ENCODE assay signal across 18 cellular contexts in genomic region chr6:12359051-12359450, GRCh38.
A peak's percentile ranks its signal among the peaks of the same experiment; 100 is the strongest.
DNase-seq lines count a peak whose midpoint lies in the region; ATAC-seq, FAIRE-seq and TF ChIP-seq lines count a peak whose summit lies in the region.
"Had no signal": no experiment of that assay in that cellular context is flagged by ENCODE, and none has a peak within 500 bp of the region (broad histone marks: within the 10 kb centered on the region; RNA-seq: fewer than 3 reads in every experiment).

No MANE protein-coding gene starts in this region.

- RAD21 ChIA-PET in GM12878 (lab: Charles Lee; ENCODE audit: unreplicated experiment), result interaction anchor here (0.9 to 10.5 kb wide), 16 partner anchors 10 to 293 kb away, joined by 3 to 206 read pairs (median 10); partner anchors contain the start of gene EDN1

- no peaks in the 10 kb centered on the region for H3K9me2 ChIP-seq in DOHH2 (replicated peaks; ENCODE audit: control insufficient read depth, low read length)

- H3F3A ChIP-seq in DOHH2 (ENCODE audit: control insufficient read depth, insufficient read depth), result peaks cover 4% of the 10 kb centered on the region; the same call in 1 of the 2 replicates

- no peak for TF ChIP-seq EP300 in A549 (IDR thresholded peaks at IDR 0.05)
- no peak for TF ChIP-seq EP300 in GM12878 (IDR thresholded peaks at IDR 0.05; ENCODE audit: borderline replicate concordance in 1 of 2, control insufficient read depth in 1 of 2, low read depth in 2 of 2, low read length in 2 of 2)

- H3K36me3 ChIP-seq in DOHH2 (ENCODE audit: control insufficient read depth, low read length), result no peaks in the 10 kb centered on the region
- H3K36me3 ChIP-seq in GM12878 (ENCODE audit: control insufficient read depth in 2 of 2, insufficient read depth in 2 of 2, low read length in 1 of 2), result no peaks in the 10 kb centered on the region

- H3K4me2 ChIP-seq in A549 (no peak overlapping the region), DOHH2 (ENCODE audit: low read length) (0 out of 2 replicates have a peak overlapping the region, but pooled peaks have one; percentile 20), GM12878 (ENCODE audit: control insufficient read depth, insufficient read depth) (peak overlapping the region; percentile 14)

- CTCF ChIA-PET in A549 (lab: Yijun Ruan, JAX), result interaction anchor here (1.1 to 1.4 kb wide), 4 partner anchors 28 to 244 kb away, joined by 3 to 6 read pairs (median 3); no protein-coding TSS in a partner anchor
- CTCF ChIA-PET in GM12878 (lab: Yijun Ruan, JAX), result interaction anchor here (1.5 to 10.5 kb wide), 11 partner anchors 10 to 248 kb away, joined by 3 to 122 read pairs (median 11); partner anchors contain the start of gene EDN1

- WGBS in A549 (ENCODE audit: missing lambda C conversion rate), result 85% methylated on average over 3 of the region's 3 CpGs
- WGBS in GM12878 (ENCODE audit: insufficient coverage, insufficient replicate concordance, low lambda C conversion rate, missing lambda C conversion rate), result 80% methylated on average over 3 of the region's 3 CpGs

- no peaks in the 10 kb centered on the region for H3K27me3 ChIP-seq in DOHH2 (ENCODE audit: control insufficient read depth, low read length)
- no peaks in the 10 kb centered on the region for H3K27me3 ChIP-seq in GM12878 (replicated peaks in 1 of 2; ENCODE audit: control insufficient read depth in 2 of 2, insufficient read depth in 2 of 2, low read length in 1 of 2)

- TF ChIP-seq RAD21 in A549 (conservative IDR thresholded peaks at IDR 0.05 in 1 of 2, IDR thresholded peaks at IDR 0.05 in 1 of 2) (no peak), GM12878 (IDR thresholded peaks at IDR 0.05; ENCODE audit: insufficient read depth, low read depth, low read length) (no peak)

- intact Hi-C loops in GM12878 (cut with micrococcal nuclease; ENCODE audit: unreplicated experiment), result loop anchor here (5.0 to 10.0 kb wide), 5 partner anchors 123 to 647 kb away; no protein-coding TSS in a partner anchor

- H3K79me2 ChIP-seq in DOHH2 (ENCODE audit: control insufficient read depth, low read length) (no peaks in the 10 kb centered on the region), GM12878 (ENCODE audit: control insufficient read depth, insufficient read depth, low read length) (no peaks in the 10 kb centered on the region)

- no peak for TF ChIP-seq POLR2A in A549 (IDR thresholded peaks at IDR 0.05; ENCODE audit: low read length)
- no peak for TF ChIP-seq POLR2A in GM12878 (IDR thresholded peaks at IDR 0.05; ENCODE audit: low read depth, low read length)

- no peak overlapping the region for H3K9ac ChIP-seq in GM12878 (ENCODE audit: control insufficient read depth, insufficient read depth, low read length)

- H3K27ac ChIP-seq in A549 (peak overlapping the region; percentile 89 to 92; a peak in 5 of 6 replicates), DOHH2 (ENCODE audit: low read depth, low read length) (no peak overlapping the region), GM12878 (ENCODE audit: control insufficient read depth, insufficient read depth) (no peak overlapping the region)
- H3K27ac ChIP-seq: SK-N-MC had no signal

- H4K20me1 ChIP-seq in DOHH2 (ENCODE audit: control insufficient read depth, insufficient read depth, low read depth, low read length) (no peaks in the 10 kb centered on the region), GM12878 (ENCODE audit: control insufficient read depth, insufficient read depth) (no peaks in the 10 kb centered on the region)

- H3K4me3 ChIP-seq in A549, result no peak overlapping the region
- H3K4me3 ChIP-seq in DOHH2 (ENCODE audit: low read length), result no peak overlapping the region
- no peak overlapping the region for H3K4me3 ChIP-seq in GM12878
- H3K4me3 ChIP-seq: SK-N-MC had no signal

- no TSS peak for BruUV-seq in GM12878 (replicated peaks; lab: Mats Ljungman, UMichigan)

- ATAC-seq in A549, result no peak
- no peak for ATAC-seq in GM12878
- ATAC-seq in HG03432 (IDR thresholded peaks at IDR 0.05; ENCODE audit: unreplicated experiment), result no peak
- ATAC-seq in HG02885 (IDR thresholded peaks at IDR 0.05; ENCODE audit: poor library complexity, unreplicated experiment), result no peak
- ATAC-seq: T-cell had no signal

- POLR2A ChIA-PET in A549 (lab: Yijun Ruan, JAX), result interaction anchor here (0.6 kb wide), 1 partner anchor 68 kb away, joined by 4 read pairs; no protein-coding TSS in a partner anchor
- POLR2A ChIA-PET in GM12878 (lab: Charles Lee), result interaction anchor here (1.3 to 2.8 kb wide), 9 partner anchors 10 to 249 kb away, joined by 3 to 23 read pairs (median 7); partner anchors contain the start of gene EDN1

- no peak for TF ChIP-seq CTCF in A549 (IDR thresholded peaks at IDR 0.05)
- TF ChIP-seq CTCF in DOHH2 (IDR thresholded peaks at IDR 0.05; ENCODE audit: low read depth, low read length, poor library complexity, severe bottlenecking), result no peak
- TF ChIP-seq CTCF in GM12878 (IDR thresholded peaks at IDR 0.05 in 2 of 3, conservative IDR thresholded peaks at IDR 0.05 in 1 of 3; ENCODE audit: control insufficient read depth in 2 of 3, extremely low read depth in 1 of 3, insufficient read depth in 1 of 3, low read depth in 3 of 3, low read length in 3 of 3), result no peak

- SMC1A ChIA-PET in GM12878 (lab: Charles Lee; ENCODE audit: uncharacterized antibody, unreplicated experiment), result interaction anchor here (0.9 to 13.5 kb wide), 15 partner anchors 10 to 776 kb away, joined by 3 to 270 read pairs (median 6); partner anchors contain the start of gene EDN1

- no peak overlapping the region for H2AFZ ChIP-seq in GM12878 (ENCODE audit: control insufficient read depth, low read depth, low read length)

- DNase-seq in A549 (ENCODE audit: low read depth in 1 of 2, low spot score in 1 of 2) (no peak), MV-4-11 (lab: John Stamatoyannopoulos, UW) (peak; percentile 94), GM12878 (ENCODE audit: low read depth, low spot score) (no peak)
- no peak for DNase-seq in activated CD4-positive, alpha-beta T cell treated with anti-CD3 and anti-CD28 coated beads for 48 hours
- DNase-seq in activated CD4-positive, alpha-beta T cell treated with anti-CD3 and anti-CD28 coated beads, Interleukin-2, amount 50 U/mL, for 1 hour, result no peak
- DNase-seq: CD4-positive, alpha-beta memory T cell; DMS79 treated with DMSO at 0.1 percent for 48 hours; H7; Kasumi-1; NCI-H1417 treated with DMSO at 0.1 percent for 48 hours; NCI-H1930; NCI-H526 treated with DMSO at 0.1 percent for 48 hours; T-cell had no signal

- no peak for FAIRE-seq in A549 (lab: Jason Lieb, UNC)
- no peak for FAIRE-seq in GM12878 (lab: Jason Lieb, UNC)
- FAIRE-seq: G401.6 had no signal

- no peaks in the 10 kb centered on the region for H3K9me3 ChIP-seq in A549
- no peaks in the 10 kb centered on the region for H3K9me3 ChIP-seq in DOHH2 (ENCODE audit: control insufficient read depth, insufficient read depth, low read length)
- H3K9me3 ChIP-seq in GM12878 (replicated peaks; ENCODE audit: control insufficient read depth, insufficient read depth, low read length), result no peaks in the 10 kb centered on the region; the same call in none of the 3 replicates

- in situ Hi-C loops in GM12878 (cut with MboI), result loop anchor here (5.0 to 25.0 kb wide), 2 partner anchors 248 to 1753 kb away; partner anchors contain the start of gene CD83

- H3K4me1 ChIP-seq in A549 (peaks cover 48% of the 10 kb centered on the region), DOHH2 (ENCODE audit: control insufficient read depth, low read length) (peaks cover 96% of the 10 kb centered on the region), GM12878 (ENCODE audit: control insufficient read depth, insufficient read depth, low read length) (peaks cover 76% of the 10 kb centered on the region)

TF ChIP-seq in A549, 52 proteins besides CTCF, POLR2A, EP300 and RAD21 (continues in another document):
- TF ChIP-seq USF2 (IDR thresholded peaks at IDR 0.05) (no peak), RFX5 (IDR thresholded peaks at IDR 0.05) (no peak), CEBPB (IDR thresholded peaks at IDR 0.05) (no peak), EHMT2 (IDR thresholded peaks at IDR 0.05; ENCODE audit: low read depth) (no peak), ATOH8 (CRISPR knock-in tag; IDR thresholded peaks at IDR 0.05; ENCODE audit: low read depth) (no peak), ZC3H11A (IDR thresholded peaks at IDR 0.05) (no peak), EHF (CRISPR knock-in tag; IDR thresholded peaks at IDR 0.05) (no peak)

TF ChIP-seq in GM12878, 131 proteins besides CTCF, POLR2A, EP300 and RAD21:
- 0 out of 2 replicates have a peak, but pooled peaks have one; percentile 20 for TF ChIP-seq SPI1 (IDR thresholded peaks at IDR 0.05; ENCODE audit: borderline replicate concordance, insufficient read depth, low read depth, low read length)
- no peak for TF ChIP-seq HDAC2 (IDR thresholded peaks at IDR 0.05)

Comparison
In these comparisons a context has a peak if more than half of its experiments do, and no peak if none do; other contexts are left out.
1. H3K27ac ChIP-seq: peak in A549 (2 of 2); none in DOHH2 (single experiment) and GM12878 (single experiment).